In the genomic region with DNA sequence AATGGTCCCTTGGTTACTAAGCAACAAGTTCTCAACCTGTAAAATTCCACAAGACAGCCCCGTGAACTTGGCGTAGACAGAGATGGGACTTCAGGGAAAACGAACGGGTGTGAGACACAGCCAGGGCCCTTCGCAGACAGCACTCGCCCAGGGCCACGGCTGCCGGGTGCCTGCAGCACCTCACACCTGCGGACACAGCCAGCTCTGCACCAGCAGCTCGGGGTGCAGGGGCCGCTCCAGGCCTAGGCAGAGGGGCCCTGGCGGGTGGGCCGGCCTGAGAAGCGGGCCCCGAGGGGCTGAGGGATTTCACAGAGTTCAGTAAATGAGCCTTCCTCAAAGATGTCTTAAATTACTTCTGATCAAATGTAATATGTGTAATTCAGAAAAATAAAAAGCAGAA, we compare ENCODE assay signal across 6 cellular contexts.
"Had no signal": no experiment of that assay in that cellular context is flagged by ENCODE, and none has a peak within 500 bp of the region (broad histone marks: within the 10 kb centered on the region; RNA-seq: fewer than 3 reads in every experiment).

No MANE protein-coding gene starts in this region.

- H3K27ac ChIP-seq: GM23248 had no signal

- H2AFZ ChIP-seq: GM23248 had no signal

- H3K9me3 ChIP-seq: HAP-1 had no signal

- H3K4me3 ChIP-seq: GM23248, HAP-1 had no signal

- DNase-seq: GM23248, GOT3, H7, IMR-90 had no signal

- ATAC-seq: HCT116 had no signal

- H3K9ac ChIP-seq: GM23248 had no signal

- H3K4me1 ChIP-seq: HAP-1 had no signal
